Comparison of ENCODE assay signal across 7 cellular contexts in the genomic region with DNA sequence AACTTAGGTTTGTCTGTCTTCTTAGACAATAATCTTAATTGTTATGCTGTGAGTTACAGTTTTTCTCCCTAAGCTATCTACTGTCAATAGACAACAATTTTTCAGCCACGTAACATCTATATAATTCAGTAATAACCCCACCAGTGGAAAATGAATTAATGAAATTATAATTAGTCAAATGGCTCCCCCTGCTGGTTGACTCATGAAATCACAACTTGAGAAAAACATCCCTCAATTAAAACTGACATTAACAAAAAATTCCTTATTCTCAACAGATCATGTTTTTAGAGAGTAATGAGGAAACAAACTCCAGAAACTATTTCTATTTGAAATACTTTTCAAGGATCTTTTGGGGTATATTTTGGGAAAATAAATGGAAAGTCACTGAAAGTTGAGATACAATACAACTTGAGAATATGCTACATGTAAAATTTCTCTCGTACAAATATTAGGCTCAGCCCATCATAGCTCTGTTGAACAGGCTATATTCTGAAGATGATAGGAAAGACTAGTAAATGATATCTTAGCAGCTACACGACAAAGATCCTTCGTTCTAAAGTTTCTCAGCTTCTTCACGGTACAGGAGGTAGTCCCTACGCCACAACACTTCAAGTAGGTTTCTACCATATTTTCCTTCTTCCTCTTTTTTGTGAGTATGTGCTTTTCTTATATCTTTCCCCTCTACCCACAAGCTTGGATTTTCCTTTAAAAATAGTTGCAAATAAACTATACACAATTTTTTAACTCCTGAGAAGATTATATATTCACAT. TPM values are rescaled to one million over a fixed set of nuclear protein-coding genes. Genes with fewer than 3 reads are reported as not detected.
DNase-seq lines count a peak whose midpoint lies in the region; ATAC-seq and TF ChIP-seq lines count a peak whose summit lies in the region.

No MANE protein-coding gene starts in this region.

- peak overlapping the region in 4 of 10 donors; percentile 10 to 61 (median 35) for H3K4me3 Mint-ChIP-seq in naive thymus-derived CD4-positive, alpha-beta T cell

- no peaks in the 10 kb centered on the region for H3K9me2 ChIP-seq in HCT116 (ENCODE audit: insufficient read depth)
- H3K9me2 ChIP-seq in OCI-LY7 (ENCODE audit: insufficient read depth, low read length), result no peaks in the 10 kb centered on the region

- H3K27ac ChIP-seq in HCT116 (ENCODE audit: low read depth, low read length) (no peak overlapping the region), OCI-LY7 (ENCODE audit: low read depth, low read length, poor library complexity, severe bottlenecking) (peak overlapping the region; percentile 24)
- peak overlapping the region; percentile 50 for H3K27ac ChIP-seq in naive thymus-derived CD4-positive, alpha-beta T cell (ENCODE audit: low read depth, low read length)

- BruUV-seq in HCT116 (replicated peaks; lab: Mats Ljungman, UMichigan), result TSS peak; percentile 21
- no TSS peak for BruUV-seq in OCI-LY7 (replicated peaks; lab: Mats Ljungman, UMichigan)

- no peak for TF ChIP-seq POLR2A in HCT116 (IDR thresholded peaks at IDR 0.05; ENCODE audit: borderline replicate concordance, extremely low read depth, insufficient read depth, insufficient read length)

- peaks cover 0 to 4% of the 10 kb centered on the region in 2 experiments; a peak in 1 of 4 replicates for H3K36me3 ChIP-seq in HCT116 (ENCODE audit: control insufficient read depth in 1 of 2, insufficient read depth in 2 of 2, low read length in 2 of 2)
- peaks cover 70% of the 10 kb centered on the region for H3K36me3 ChIP-seq in OCI-LY7 (ENCODE audit: insufficient read depth, low read length)
- peaks cover 6 to 25% (median 18%) of the 10 kb centered on the region in 3 experiments for H3K36me3 ChIP-seq in naive thymus-derived CD4-positive, alpha-beta T cell (ENCODE audit: control insufficient read depth in 2 of 3, insufficient read depth in 3 of 3, low read length in 3 of 3)

- H3K27me3 ChIP-seq in HCT116 (ENCODE audit: insufficient read depth, low read length), result no peaks in the 10 kb centered on the region
- H3K27me3 ChIP-seq in naive thymus-derived CD4-positive, alpha-beta T cell (ENCODE audit: control insufficient read depth in 2 of 2, insufficient read depth in 2 of 2, low read length in 2 of 2), result no peaks in the 10 kb centered on the region

- no peaks in the 10 kb centered on the region for H3K27me3 Mint-ChIP-seq in naive thymus-derived CD4-positive, alpha-beta T cell

- intact Hi-C loops in HCT116 (cut with micrococcal nuclease), result loop anchor here (1.0 to 5.0 kb wide), 2 partner anchors 251 to 840 kb away; partner anchors contain the start of gene XXYLT1
- intact Hi-C loops in OCI-LY7 (cut with micrococcal nuclease; ENCODE audit: unreplicated experiment), result loop anchor here (1.0 kb wide), 1 partner anchor 251 kb away; the partner anchor contains the start of gene XXYLT1
- intact Hi-C loops in naive thymus-derived CD4-positive, alpha-beta T cell (cut with micrococcal nuclease), result loop anchor here (1.0 to 5.0 kb wide), 5 partner anchors 11 to 840 kb away; partner anchors contain the start of genes XXYLT1 (in 2 of the 2) and ACAP2 (in 1 of the 2)

- peaks cover 4 to 28% (median 15%) of the 10 kb centered on the region in 5 donors for H3K36me3 Mint-ChIP-seq in naive thymus-derived CD4-positive, alpha-beta T cell

- no peaks in the 10 kb centered on the region for H3K9me3 ChIP-seq in HCT116 (ENCODE audit: control insufficient read depth in 1 of 2, insufficient read depth in 1 of 2, low read depth in 1 of 2, low read length in 2 of 2)
- H3K9me3 ChIP-seq in OCI-LY7 (ENCODE audit: low read length), result no peaks in the 10 kb centered on the region
- no peaks in the 10 kb centered on the region for H3K9me3 ChIP-seq in naive thymus-derived CD4-positive, alpha-beta T cell (ENCODE audit: control insufficient read depth in 2 of 3, low read length in 3 of 3)

- H2AFZ ChIP-seq in HCT116 (ENCODE audit: low read depth, low read length, poor library complexity, severe bottlenecking), result no peak overlapping the region
- H2AFZ ChIP-seq in OCI-LY7 (ENCODE audit: low read length), result no peak overlapping the region

- TF ChIP-seq RAD21 in HCT116 (IDR thresholded peaks at IDR 0.05; ENCODE audit: low read depth), result peak; percentile 93

- ATAC-seq in HCT116, result 0 out of 2 replicates have a peak, but pooled peaks have one; percentile 25
- ATAC-seq in naive thymus-derived CD4-positive, alpha-beta T cell, result peak; percentile 64
- ATAC-seq in HG03196 (IDR thresholded peaks at IDR 0.05; ENCODE audit: unreplicated experiment), result no peak

- H3K4me2 ChIP-seq in HCT116 (ENCODE audit: low read length) (no peak overlapping the region), OCI-LY7 (ENCODE audit: low read length) (peak overlapping the region; percentile 31; the same call in 1 of the 2 replicates)

- CTCF ChIA-PET in HCT116 (lab: Charles Lee), result interaction anchor here (0.7 to 9.4 kb wide), 5 partner anchors 243 to 256 kb away, joined by 3 to 142 read pairs (median 3); partner anchors contain the start of gene XXYLT1
- CTCF ChIA-PET in OCI-LY7 (lab: Charles Lee; ENCODE audit: unreplicated experiment), result interaction anchor here (1.7 to 2.7 kb wide), 2 partner anchors 15 to 251 kb away, joined by 3 to 13 read pairs; partner anchors contain the start of gene XXYLT1
- CTCF ChIA-PET in naive thymus-derived CD4-positive, alpha-beta T cell (lab: Charles Lee), result interaction anchor here (0.6 to 6.4 kb wide), 23 partner anchors 9 to 850 kb away, joined by 3 to 76 read pairs (median 4); partner anchors contain the start of genes LSG1, PPP1R2 and XXYLT1

- peaks cover 18 to 64% (median 56%) of the 10 kb centered on the region in 7 donors for H3K4me1 Mint-ChIP-seq in naive thymus-derived CD4-positive, alpha-beta T cell

- TF ChIP-seq CTCF in HCT116 (IDR thresholded peaks at IDR 0.05 in 2 of 3, conservative IDR thresholded peaks at IDR 0.05 in 1 of 3; ENCODE audit: borderline replicate concordance in 1 of 3, insufficient read depth in 1 of 3, low read depth in 2 of 3, low read length in 2 of 3) (peak; percentile 35 to 96 (median 82); a peak in 5 of 6 replicates), OCI-LY7 (conservative IDR thresholded peaks at IDR 0.05; ENCODE audit: low read length) (peak; percentile 99)

- peak; percentile 21 for DNase-seq in DMS79 (lab: John Stamatoyannopoulos, UW)
- no peak for DNase-seq in HCT116 (ENCODE audit: low read depth, low spot score)
- peak; percentile 60 for DNase-seq in OCI-LY7 (ENCODE audit: low spot score)
- peak; percentile 52 for DNase-seq in dedifferentiated amniotic fluid mesenchymal stem cell (ENCODE audit: extremely low spot score)
- peak in 6 of 9 donors; percentile 19 to 56 (median 50) for DNase-seq in naive thymus-derived CD4-positive, alpha-beta T cell
- DNase-seq in 8988T, result no peak

- peaks cover 0 to 1% (median 0%) of the 10 kb centered on the region in 11 donors for H3K9me3 Mint-ChIP-seq in naive thymus-derived CD4-positive, alpha-beta T cell

- H3K27ac Mint-ChIP-seq in naive thymus-derived CD4-positive, alpha-beta T cell, result peak overlapping the region in 8 of 9 donors; percentile 56 to 91 (median 82)

- RAD21 ChIA-PET in HCT116 (lab: Charles Lee; ENCODE audit: low non-redundant PET in 1 of 2, low total read pairs in 2 of 2, uncharacterized antibody in 2 of 2, unreplicated experiment in 2 of 2), result interaction anchor here in 1 of 2 experiments (1.4 kb wide), 1 partner anchor 251 kb away, joined by 4 read pairs; the partner anchor contains the start of gene XXYLT1

- H3K79me2 ChIP-seq in HCT116 (ENCODE audit: insufficient read depth, low read length) (no peaks in the 10 kb centered on the region), OCI-LY7 (ENCODE audit: insufficient read depth, low read depth, low read length) (peaks cover 13% of the 10 kb centered on the region; the same call in 1 of the 2 replicates)

- H3K9ac ChIP-seq in HCT116 (ENCODE audit: low read length), result no peak overlapping the region

- no peaks in the 10 kb centered on the region for H3K4me1 ChIP-seq in HCT116 (ENCODE audit: control insufficient read depth in 1 of 2, insufficient read depth in 2 of 2, low read length in 2 of 2)
- peaks cover 15% of the 10 kb centered on the region for H3K4me1 ChIP-seq in OCI-LY7 (ENCODE audit: insufficient read depth, low read length, poor library complexity, severe bottlenecking)
- H3K4me1 ChIP-seq in naive thymus-derived CD4-positive, alpha-beta T cell (ENCODE audit: control insufficient read depth in 2 of 2, insufficient read depth in 2 of 2, low read length in 2 of 2), result peaks cover 18 to 33% of the 10 kb centered on the region in 2 donors

- POLR2A ChIA-PET in HCT116 (lab: Charles Lee), result interaction anchor here (2.0 kb wide), 1 partner anchor 251 kb away, joined by 6 read pairs; the partner anchor contains the start of gene XXYLT1
- POLR2A ChIA-PET in OCI-LY7 (lab: Charles Lee), result interaction anchor here (0.9 to 2.7 kb wide), 4 partner anchors 10 to 251 kb away, joined by 3 to 10 read pairs (median 4); partner anchors contain the start of gene XXYLT1
- POLR2A ChIA-PET in naive thymus-derived CD4-positive, alpha-beta T cell (lab: Charles Lee), result interaction anchor here (0.6 to 5.4 kb wide), 8 partner anchors 16 to 252 kb away, joined by 3 to 37 read pairs (median 4); partner anchors contain the start of genes PPP1R2 and XXYLT1

- H3K4me3 ChIP-seq in HCT116 (replicated peaks in 1 of 2; ENCODE audit: low read depth in 1 of 2, low read length in 2 of 2) (no peak overlapping the region), OCI-LY7 (ENCODE audit: low read depth, low read length, poor library complexity, severe bottlenecking) (no peak overlapping the region)
- no peak overlapping the region for H3K4me3 ChIP-seq in naive thymus-derived CD4-positive, alpha-beta T cell (ENCODE audit: low read length)

- H4K20me1 ChIP-seq in HCT116 (ENCODE audit: insufficient read depth), result no peaks in the 10 kb centered on the region
- H4K20me1 ChIP-seq in OCI-LY7 (ENCODE audit: insufficient read depth, low read length), result no peaks in the 10 kb centered on the region

TF ChIP-seq in HCT116, 20 proteins besides CTCF, POLR2A, EP300 and RAD21:
- TF ChIP-seq SRF (IDR thresholded peaks at IDR 0.05; ENCODE audit: low read depth) (no peak), EGR1 (IDR thresholded peaks at IDR 0.05; ENCODE audit: low read depth) (no peak), SIN3A (IDR thresholded peaks at IDR 0.05; ENCODE audit: low read depth) (no peak)
- TF ChIP-seq, protein P1, sequence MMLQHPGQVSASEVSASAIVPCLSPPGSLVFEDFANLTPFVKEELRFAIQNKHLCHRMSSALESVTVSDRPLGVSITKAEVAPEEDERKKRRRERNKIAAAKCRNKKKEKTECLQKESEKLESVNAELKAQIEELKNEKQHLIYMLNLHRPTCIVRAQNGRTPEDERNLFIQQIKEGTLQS (IDR thresholded peaks at IDR 0.05), result no peak

RNA-seq across cellular contexts. Expression of gene PPP1R2, which starts 20.7 kb away (rescaled TPM):
- total RNA-seq in HCT116 (2021; ENCODE audit: unreplicated experiment), result 46.1 TPM
- 24.0 and 27.0 TPM in 2 replicates for polyA plus RNA-seq in HCT116 (2012)
- 239 and 294 TPM in 2 replicates for total RNA-seq in OCI-LY7 (2014; rRNA removed; shearing (Covaris generic))
- total RNA-seq in OCI-LY7 (2022), result 86.5 and 91.9 TPM in 2 replicates
- total RNA-seq in naive thymus-derived CD4-positive, alpha-beta T cell, result 100 to 1,000 TPM in 4 of 5 experiments, 10 to 100 TPM in 1; 76.1 to 160 (median 150) TPM
- polyA plus RNA-seq in naive thymus-derived CD4-positive, alpha-beta T cell, result 100 to 1,000 TPM; 299 to 329 TPM

Comparison
In these comparisons a context has a peak if more than half of its experiments do, and no peak if none do; other contexts are left out.
1. DNase-seq: peak in DMS79 (single experiment), OCI-LY7 (single experiment), dedifferentiated amniotic fluid mesenchymal stem cell (single experiment) and naive thymus-derived CD4-positive, alpha-beta T cell (6 of 9); none in HCT116 (single experiment) and 8988T (single experiment).